In the genomic region with DNA sequence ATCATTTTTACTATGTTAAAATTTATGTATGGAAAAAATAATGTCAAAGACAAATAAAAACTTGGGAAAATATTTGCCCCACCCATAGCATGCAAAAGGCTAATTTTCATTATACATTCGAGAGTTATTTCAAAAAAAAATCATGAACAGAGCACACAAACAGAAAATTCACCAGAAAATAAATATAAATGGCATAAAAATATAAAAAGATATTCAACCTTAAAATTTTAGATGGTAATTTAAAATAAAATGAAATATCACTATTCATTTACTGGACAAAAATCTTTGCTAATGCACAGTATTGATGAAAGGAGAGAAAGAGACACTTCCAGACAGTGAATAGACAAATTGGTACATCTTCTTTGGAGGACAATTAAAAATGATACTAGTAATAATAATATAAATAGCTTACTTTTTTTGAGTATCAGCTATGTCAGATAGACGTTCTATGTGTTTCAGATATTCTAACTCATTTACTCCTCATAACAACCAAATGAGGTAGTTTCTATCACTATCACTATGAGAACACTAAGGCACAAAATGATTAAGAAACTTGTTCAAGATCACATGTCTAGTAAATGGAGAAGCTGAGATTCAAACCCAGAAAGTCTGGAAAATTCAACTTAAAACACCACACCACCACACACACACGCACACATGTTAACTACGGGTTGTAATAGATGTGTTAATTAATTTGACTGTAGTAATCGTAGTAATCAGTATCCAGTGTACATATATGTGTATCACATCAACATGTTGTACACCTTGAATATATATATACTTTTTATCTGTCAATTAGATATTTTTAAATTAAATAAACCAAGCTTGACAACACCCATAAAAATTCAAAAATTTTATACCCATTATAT, we compare ENCODE assay signal across 10 cellular contexts.
DNase-seq lines count a peak whose midpoint lies in the region; ATAC-seq and TF ChIP-seq lines count a peak whose summit lies in the region.
"Had no signal": no experiment of that assay in that cellular context is flagged by ENCODE, and none has a peak within 500 bp of the region (broad histone marks: within the 10 kb centered on the region; RNA-seq: fewer than 3 reads in every experiment).

No MANE protein-coding gene starts in this region.

- TF ChIP-seq CTCF in heart left ventricle (IDR thresholded peaks at IDR 0.05) (no peak), brain (conservative IDR thresholded peaks at IDR 0.05) (no peak), left lung (IDR thresholded peaks at IDR 0.05) (no peak)

- H3K4me3 ChIP-seq in heart left ventricle (peak overlapping the region in 11 of 12 donors; percentile 17 to 63 (median 47)), left lung (peak overlapping the region in 1 of 2 donors; percentile 32), thymus (ENCODE audit: low read length) (peak overlapping the region; percentile 11)

- no peaks in the 10 kb centered on the region for H3K36me3 Mint-ChIP-seq in brain
- H3K36me3 Mint-ChIP-seq in activated naive CD8-positive, alpha-beta T cell treated with anti-CD3 and anti-CD28 coated beads for 36 hours: no peaks in the 10 kb centered on the region

- H3K9me3 Mint-ChIP-seq in brain: no peaks in the 10 kb centered on the region
- no peaks in the 10 kb centered on the region for H3K9me3 Mint-ChIP-seq in activated naive CD8-positive, alpha-beta T cell treated with anti-CD3 and anti-CD28 coated beads for 36 hours
- H3K9me3 Mint-ChIP-seq: activated CD4-positive, alpha-beta T cell treated with anti-CD3 and anti-CD28 coated beads, Interleukin-2, amount 10 ng/mL, durations not matched to agents 24 days and 14 days had no signal

- no peak overlapping the region for H3K27ac Mint-ChIP-seq in brain
- no peak overlapping the region for H3K27ac Mint-ChIP-seq in activated naive CD8-positive, alpha-beta T cell treated with anti-CD3 and anti-CD28 coated beads for 36 hours
- H3K27ac Mint-ChIP-seq: activated CD4-positive, alpha-beta T cell treated with anti-CD3 and anti-CD28 coated beads, Interleukin-2, amount 10 ng/mL, durations not matched to agents 24 days and 14 days had no signal

- peak overlapping the region in 6 of 12 donors; percentile 2 to 50 (median 26) for H3K27ac ChIP-seq in heart left ventricle
- peak overlapping the region in 1 of 2 donors; percentile 64 for H3K27ac ChIP-seq in left lung
- H3K27ac ChIP-seq in thymus (ENCODE audit: low read depth): no peak overlapping the region
- H3K27ac ChIP-seq: skin epidermis had no signal

- intact Hi-C loops in heart left ventricle (cut with DNase I): loop anchor here in 1 of 10 donors (10.0 kb wide), 1 partner anchor 63 kb away; no protein-coding TSS in a partner anchor
- intact Hi-C loops in Right ventricle myocardium superior (cut with DNase I): no loop called here
- intact Hi-C loops in left lung (cut with DNase I): no loop called here

- ATAC-seq in heart left ventricle: no peak
- no peak for ATAC-seq in Right ventricle myocardium superior (ENCODE audit: poor library complexity)
- ATAC-seq in left lung: peak; percentile 34

- no peaks in the 10 kb centered on the region for H3K27me3 ChIP-seq in heart left ventricle
- no peaks in the 10 kb centered on the region for H3K27me3 ChIP-seq in left lung
- H3K27me3 ChIP-seq in thymus (ENCODE audit: control insufficient read depth, insufficient read depth): no peaks in the 10 kb centered on the region

- H3K36me3 ChIP-seq in heart left ventricle (no peaks in the 10 kb centered on the region), left lung (no peaks in the 10 kb centered on the region), thymus (ENCODE audit: control insufficient read depth, insufficient read depth) (no peaks in the 10 kb centered on the region)

- H3K9me3 ChIP-seq in heart left ventricle (peaks cover 0 to 5% (median 0%) of the 10 kb centered on the region in 12 donors), left lung (no peaks in the 10 kb centered on the region), thymus (ENCODE audit: control insufficient read depth) (no peaks in the 10 kb centered on the region)

- DNase-seq in heart left ventricle (no peak), Right ventricle myocardium superior (no peak), left lung (no peak), NCI-H2081 (lab: John Stamatoyannopoulos, UW) (no peak), NCI-H2171 (lab: John Stamatoyannopoulos, UW) (no peak)
- DNase-seq in activated naive CD8-positive, alpha-beta T cell treated with anti-CD3 and anti-CD28 coated beads for 36 hours: no peak

- H3K27me3 Mint-ChIP-seq in brain: peaks cover 4% of the 10 kb centered on the region
- H3K27me3 Mint-ChIP-seq in activated naive CD8-positive, alpha-beta T cell treated with anti-CD3 and anti-CD28 coated beads for 36 hours: peaks cover 7% of the 10 kb centered on the region

- peaks cover 8% of the 10 kb centered on the region for H3K4me1 Mint-ChIP-seq in brain
- H3K4me1 Mint-ChIP-seq in activated naive CD8-positive, alpha-beta T cell treated with anti-CD3 and anti-CD28 coated beads for 36 hours: no peaks in the 10 kb centered on the region

- 87 to 92% (median 88%) methylated on average over 5 of the region's 5 CpGs for WGBS in heart left ventricle, 4 donors
- WGBS in thymus: 95% methylated on average over 5 of the region's 5 CpGs

- no peak for TF ChIP-seq POLR2A in heart left ventricle (IDR thresholded peaks at IDR 0.05)

- peak overlapping the region in 4 of 5 experiments; percentile 67 to 81 (median 78) for H3K4me3 Mint-ChIP-seq in brain
- no peak overlapping the region for H3K4me3 Mint-ChIP-seq in activated naive CD8-positive, alpha-beta T cell treated with anti-CD3 and anti-CD28 coated beads for 36 hours

- H3K4me1 ChIP-seq in heart left ventricle (peaks cover 0 to 12% (median 0%) of the 10 kb centered on the region in 12 donors), left lung (peaks cover 0 to 9% of the 10 kb centered on the region in 2 donors), thymus (ENCODE audit: control insufficient read depth, insufficient read depth, low read length) (peaks cover 7% of the 10 kb centered on the region)
